Comparison of ENCODE assay signal across 8 cellular contexts in genomic region chr16:47018223-47018891, GRCh38. TPM values are rescaled to one million over a fixed set of nuclear protein-coding genes. Genes with fewer than 3 reads are reported as not detected.
DNase-seq lines count a peak whose midpoint lies in the region; ATAC-seq and TF ChIP-seq lines count a peak whose summit lies in the region.

No MANE protein-coding gene starts in this region.

- H3K27ac Mint-ChIP-seq in CD4-positive, alpha-beta T cell = no peak overlapping the region
- no peak overlapping the region for H3K27ac Mint-ChIP-seq in activated CD4-positive, alpha-beta memory T cell treated with anti-CD3 and anti-CD28 coated beads, Interleukin-2, amount 10 ng/mL, durations not matched to agents 7 days and 5 days

- intact Hi-C loops in CD4-positive, alpha-beta T cell (cut with DNase I, micrococcal nuclease) = loop anchor here (5.0 kb wide), 2 partner anchors 46 to 71 kb away; partner anchors contain the start of gene DNAJA2 (in 1 of the 2)
- intact Hi-C loops in heart left ventricle (cut with DNase I) = loop anchor here in 2 of 10 donors (2.0 to 10.0 kb wide), 2 partner anchors 50 to 164 kb away; no protein-coding TSS in a partner anchor

- no peaks in the 10 kb centered on the region for H3K36me3 Mint-ChIP-seq in CD4-positive, alpha-beta T cell (ENCODE audit: low read depth)
- H3K36me3 Mint-ChIP-seq in activated CD4-positive, alpha-beta memory T cell treated with anti-CD3 and anti-CD28 coated beads, Interleukin-2, amount 10 ng/mL, durations not matched to agents 7 days and 5 days (ENCODE audit: low read depth) = no peaks in the 10 kb centered on the region

- H3K27me3 ChIP-seq in CD4-positive, alpha-beta T cell (ENCODE audit: control insufficient read depth, insufficient read depth, low read length) = no peaks in the 10 kb centered on the region
- no peaks in the 10 kb centered on the region for H3K27me3 ChIP-seq in heart left ventricle

- H3K27me3 Mint-ChIP-seq in CD4-positive, alpha-beta T cell = no peaks in the 10 kb centered on the region
- peaks cover 6% of the 10 kb centered on the region for H3K27me3 Mint-ChIP-seq in activated CD4-positive, alpha-beta memory T cell treated with anti-CD3 and anti-CD28 coated beads, Interleukin-2, amount 10 ng/mL, durations not matched to agents 7 days and 5 days

- no peaks in the 10 kb centered on the region for H3K36me3 ChIP-seq in heart left ventricle

- POLR2A ChIA-PET in CD4-positive, alpha-beta T cell (lab: Charles Lee) = interaction anchor here (0.9 to 1.3 kb wide), 2 partner anchors 44 to 443 kb away, joined by 3 read pairs; partner anchors contain the start of genes DNAJA2, ITFG1 and PHKB
- POLR2A ChIA-PET in activated CD4-positive, alpha-beta memory T cell treated with anti-CD3 and anti-CD28 coated beads, Interleukin-2, amount 10 ng/mL, durations not matched to agents 7 days and 5 days (lab: Charles Lee) = no interaction called here

- peaks cover 0 to 16% (median 0%) of the 10 kb centered on the region in 12 donors for H3K4me1 ChIP-seq in heart left ventricle

- H3K9me3 ChIP-seq in CD4-positive, alpha-beta T cell (ENCODE audit: control insufficient read depth, low read length) = no peaks in the 10 kb centered on the region
- H3K9me3 ChIP-seq in heart left ventricle = no peaks in the 10 kb centered on the region

- no peaks in the 10 kb centered on the region for H3K9me3 Mint-ChIP-seq in CD4-positive, alpha-beta T cell
- no peaks in the 10 kb centered on the region for H3K9me3 Mint-ChIP-seq in activated CD4-positive, alpha-beta memory T cell treated with anti-CD3 and anti-CD28 coated beads, Interleukin-2, amount 10 ng/mL, durations not matched to agents 7 days and 5 days

- peak in 8 of 10 experiments; percentile 10 to 36 (median 16) for DNase-seq in CD4-positive, alpha-beta T cell
- DNase-seq in NCI-H2171 (lab: John Stamatoyannopoulos, UW) (peak; percentile 12), heart left ventricle (peak in 1 of 5 donors; percentile 12), KG1 (lab: John Stamatoyannopoulos, UW) (no peak)
- DNase-seq in activated CD4-positive, alpha-beta memory T cell treated with anti-CD3 and anti-CD28 coated beads, Interleukin-2, amount 10 ng/mL, durations not matched to agents 7 days and 5 days = peak; percentile 60
- DNase-seq in stimulated activated CD4-positive, alpha-beta T cell treated with anti-CD3 and anti-CD28 coated beads, Interleukin-1b, Interleukin-23, amount 100 ng/mL, for 48 hours = peak; percentile 61

- H3K27ac ChIP-seq in CD4-positive, alpha-beta T cell (ENCODE audit: low read depth, low read length) = no peak overlapping the region
- no peak overlapping the region for H3K27ac ChIP-seq in heart left ventricle

- TF ChIP-seq CTCF in CD4-positive, alpha-beta T cell (IDR thresholded peaks at IDR 0.05) = no peak
- peak in 11 of 12 donors; percentile 11 to 47 (median 33) for TF ChIP-seq CTCF in heart left ventricle (IDR thresholded peaks at IDR 0.05)

- H3K4me1 Mint-ChIP-seq in CD4-positive, alpha-beta T cell (ENCODE audit: low read depth) = peaks cover 18% of the 10 kb centered on the region
- H3K4me1 Mint-ChIP-seq in activated CD4-positive, alpha-beta memory T cell treated with anti-CD3 and anti-CD28 coated beads, Interleukin-2, amount 10 ng/mL, durations not matched to agents 7 days and 5 days = peaks cover 25% of the 10 kb centered on the region

- 54 to 56% (median 55%) methylated on average over 14 of the region's 14 CpGs for WGBS in heart left ventricle, 4 donors

- no peak for TF ChIP-seq POLR2A in heart left ventricle (IDR thresholded peaks at IDR 0.05)

- CTCF ChIA-PET in CD4-positive, alpha-beta T cell (lab: Charles Lee) = no interaction called here
- CTCF ChIA-PET in activated CD4-positive, alpha-beta memory T cell treated with anti-CD3 and anti-CD28 coated beads, Interleukin-2, amount 10 ng/mL, durations not matched to agents 7 days and 5 days (lab: Charles Lee) = interaction anchor here (1.1 to 1.6 kb wide), 4 partner anchors 16 to 162 kb away, joined by 3 to 6 read pairs (median 4); no protein-coding TSS in a partner anchor

- H3K4me3 Mint-ChIP-seq in CD4-positive, alpha-beta T cell = no peak overlapping the region
- no peak overlapping the region for H3K4me3 Mint-ChIP-seq in activated CD4-positive, alpha-beta memory T cell treated with anti-CD3 and anti-CD28 coated beads, Interleukin-2, amount 10 ng/mL, durations not matched to agents 7 days and 5 days

- peak; percentile 85 for ATAC-seq in CD4-positive, alpha-beta T cell (ENCODE audit: poor library complexity)
- ATAC-seq in GM18861 (IDR thresholded peaks at IDR 0.05; ENCODE audit: unreplicated experiment) = peak; percentile 100
- peak; percentile 100 for ATAC-seq in HG02938 (IDR thresholded peaks at IDR 0.05; ENCODE audit: unreplicated experiment)
- peak; percentile 42 to 77 (median 74) for ATAC-seq in heart left ventricle

- no peak overlapping the region for H3K4me3 ChIP-seq in heart left ventricle

RNA-seq across cellular contexts. Expression of gene DNAJA2, which starts 44.9 kb away (rescaled TPM):
- total RNA-seq in CD4-positive, alpha-beta T cell = 10 to 100 TPM; 80.8 to 81.4 TPM
- total RNA-seq in activated CD4-positive, alpha-beta memory T cell treated with anti-CD3 and anti-CD28 coated beads, Interleukin-2, amount 10 ng/mL, durations not matched to agents 7 days and 5 days = 10 to 100 TPM; 61.2 to 64.3 TPM
- 10 to 100 TPM; 58.5 to 92.6 (median 81.4) TPM for total RNA-seq in heart left ventricle
- 10 to 100 TPM; 46.5 to 67.7 TPM for polyA plus RNA-seq in heart left ventricle
